In the genomic region with DNA sequence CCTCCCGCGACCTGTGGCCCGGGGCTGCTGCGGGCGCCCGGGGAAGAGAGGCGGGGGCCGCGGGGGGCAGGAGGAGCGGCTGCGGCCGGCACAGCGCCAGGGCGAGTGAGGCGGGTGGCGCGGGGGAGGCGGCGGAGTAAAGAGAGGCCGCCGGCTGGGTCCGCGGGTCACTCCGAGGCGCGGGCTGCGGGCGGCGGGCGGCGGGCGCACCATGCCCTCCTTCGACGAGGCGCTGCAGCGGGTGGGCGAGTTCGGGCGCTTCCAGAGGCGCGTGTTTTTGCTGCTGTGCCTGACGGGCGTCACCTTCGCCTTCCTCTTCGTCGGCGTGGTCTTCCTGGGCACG, we compare ENCODE assay signal across 8 cellular contexts. TPM values are rescaled to one million over a fixed set of nuclear protein-coding genes. Genes with fewer than 3 reads are reported as not detected.
DNase-seq lines count a peak whose midpoint lies in the region; ATAC-seq and TF ChIP-seq lines count a peak whose summit lies in the region.

A gene with protein sequence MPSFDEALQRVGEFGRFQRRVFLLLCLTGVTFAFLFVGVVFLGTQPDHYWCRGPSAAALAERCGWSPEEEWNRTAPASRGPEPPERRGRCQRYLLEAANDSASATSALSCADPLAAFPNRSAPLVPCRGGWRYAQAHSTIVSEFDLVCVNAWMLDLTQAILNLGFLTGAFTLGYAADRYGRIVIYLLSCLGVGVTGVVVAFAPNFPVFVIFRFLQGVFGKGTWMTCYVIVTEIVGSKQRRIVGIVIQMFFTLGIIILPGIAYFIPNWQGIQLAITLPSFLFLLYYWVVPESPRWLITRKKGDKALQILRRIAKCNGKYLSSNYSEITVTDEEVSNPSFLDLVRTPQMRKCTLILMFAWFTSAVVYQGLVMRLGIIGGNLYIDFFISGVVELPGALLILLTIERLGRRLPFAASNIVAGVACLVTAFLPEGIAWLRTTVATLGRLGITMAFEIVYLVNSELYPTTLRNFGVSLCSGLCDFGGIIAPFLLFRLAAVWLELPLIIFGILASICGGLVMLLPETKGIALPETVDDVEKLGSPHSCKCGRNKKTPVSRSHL (plus strand): TSS at position 170 of the 343 bp plus-strand sequence. CDS start 42 bp downstream, at position 212.

- peaks cover 6% of the 10 kb centered on the region for H3K4me1 ChIP-seq in iPS-15b (ENCODE audit: control insufficient read depth, insufficient read depth, low read length)

- peak within 1 kb of the TSS; percentile 37 for H3K9ac ChIP-seq in iPS-15b (ENCODE audit: low read depth, low read length)

- no peaks in the 10 kb centered on the region for H3K36me3 ChIP-seq in iPS-15b (ENCODE audit: control insufficient read depth, insufficient read depth, low read length)

- H3K27me3 ChIP-seq in iPS-15b (ENCODE audit: control insufficient read depth, insufficient read depth, low read length), result peaks cover 44% of the 10 kb centered on the region

- no peak for TF ChIP-seq CTCF in astrocyte of the cerebellum (IDR thresholded peaks at IDR 0.05; ENCODE audit: low read depth, low read length, missing control alignments)

- ATAC-seq in GM19463 (IDR thresholded peaks at IDR 0.05; ENCODE audit: unreplicated experiment), result peak; percentile 17
- ATAC-seq in GM21515 (IDR thresholded peaks at IDR 0.05; ENCODE audit: unreplicated experiment), result no peak

- DNase-seq in astrocyte of the cerebellum (ENCODE audit: low read depth), result no peak
- DNase-seq in renal cortical epithelial cell (ENCODE audit: low read depth), result no peak
- no peak for DNase-seq in Ammon's horn (ENCODE audit: low spot score)
- DNase-seq in NCI-H1436 treated with DMSO at 0.1 percent for 48 hours (lab: John Stamatoyannopoulos, UW), result no peak
- no peak for DNase-seq in NCI-H524 treated with DMSO at 0.1 percent for 48 hours (lab: John Stamatoyannopoulos, UW)

- H3K9me3 ChIP-seq in iPS-15b (ENCODE audit: control insufficient read depth, insufficient read depth, low read length), result no peaks in the 10 kb centered on the region

- H3K4me3 ChIP-seq in astrocyte of the cerebellum (ENCODE audit: low read depth, low read length) (peak within 1 kb of the TSS; percentile 46), iPS-15b (ENCODE audit: low read depth, low read length) (peak within 1 kb of the TSS; percentile 72)

- in situ Hi-C loops in astrocyte of the cerebellum (cut with HindIII; ENCODE audit: low sequenced_read_pairs), result no loop called here

RNA-seq across cellular contexts. Expression of the gene that starts here (rescaled TPM):
- total RNA-seq in renal cortical epithelial cell, result 10.4 and 11.4 TPM in 2 replicates
